Comparison of ENCODE assay signal across 11 cellular contexts in the genomic region with DNA sequence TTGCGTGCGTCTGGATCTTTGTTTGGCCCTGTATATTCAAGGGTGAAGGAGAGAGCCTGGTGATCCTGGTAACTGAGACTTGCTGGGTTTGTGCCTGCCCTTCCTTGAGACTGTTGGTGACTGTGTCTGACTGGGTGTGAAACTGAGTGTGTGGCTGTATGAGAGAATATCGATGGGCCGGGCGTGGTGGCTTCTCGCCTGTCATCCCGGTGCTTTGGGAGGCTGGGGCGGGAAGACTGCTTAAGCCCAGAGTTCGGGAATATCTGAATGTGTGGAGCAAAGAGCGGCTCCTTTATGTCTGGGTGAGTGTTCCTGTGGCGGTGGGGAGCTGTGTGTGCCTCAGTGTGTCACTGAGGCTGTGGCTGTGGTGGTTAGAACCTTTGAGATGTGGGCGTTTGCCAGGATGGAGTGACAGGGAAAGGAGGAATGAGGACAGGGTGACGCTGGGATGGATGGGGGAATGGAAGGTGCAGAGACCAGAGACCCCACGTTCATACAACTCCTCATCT. TPM values are rescaled to one million over a fixed set of nuclear protein-coding genes. Genes with fewer than 3 reads are reported as not detected.
DNase-seq lines count a peak whose midpoint lies in the region; ATAC-seq and TF ChIP-seq lines count a peak whose summit lies in the region.
"Had no signal": no experiment of that assay in that cellular context is flagged by ENCODE, and none has a peak within 500 bp of the region (broad histone marks: within the 10 kb centered on the region; RNA-seq: fewer than 3 reads in every experiment).

No MANE protein-coding gene starts in this region.

- H3K9me3 ChIP-seq in right cardiac atrium (ENCODE audit: control insufficient read depth, low read length) (no peaks in the 10 kb centered on the region), MM.1S (replicated peaks; ENCODE audit: insufficient read depth, low read length) (no peaks in the 10 kb centered on the region)
- H3K9me3 ChIP-seq in naive thymus-derived CD4-positive, alpha-beta T cell (ENCODE audit: control insufficient read depth in 2 of 3, low read length in 3 of 3), result no peaks in the 10 kb centered on the region
- H3K9me3 ChIP-seq: SJSA1 had no signal

- H3K9ac ChIP-seq in MM.1S (ENCODE audit: low read length), result no peak overlapping the region

- H3K36me3 Mint-ChIP-seq in brain, result peaks cover 12% of the 10 kb centered on the region
- peaks cover 0 to 4% (median 0%) of the 10 kb centered on the region in 5 donors for H3K36me3 Mint-ChIP-seq in naive thymus-derived CD4-positive, alpha-beta T cell
- H3K36me3 Mint-ChIP-seq in type B pancreatic cell, result peaks cover 10% of the 10 kb centered on the region

- peaks cover 0 to 3% (median 0%) of the 10 kb centered on the region in 5 experiments for H3K9me3 Mint-ChIP-seq in brain
- no peaks in the 10 kb centered on the region for H3K9me3 Mint-ChIP-seq in naive thymus-derived CD4-positive, alpha-beta T cell
- no peaks in the 10 kb centered on the region for H3K9me3 Mint-ChIP-seq in type B pancreatic cell

- H3K27ac ChIP-seq in right cardiac atrium (ENCODE audit: low read length) (peak overlapping the region; percentile 34), MM.1S (ENCODE audit: low read length) (no peak overlapping the region)
- no peak overlapping the region for H3K27ac ChIP-seq in naive thymus-derived CD4-positive, alpha-beta T cell (ENCODE audit: low read depth, low read length)
- H3K27ac ChIP-seq: SJSA1 had no signal

- no peak overlapping the region for H3K4me2 ChIP-seq in MM.1S (ENCODE audit: low read depth, low read length)

- H3K27me3 Mint-ChIP-seq in brain (peaks cover 6% of the 10 kb centered on the region), type B pancreatic cell (no peaks in the 10 kb centered on the region)
- H3K27me3 Mint-ChIP-seq in naive thymus-derived CD4-positive, alpha-beta T cell, result peaks cover 0 to 1% (median 0%) of the 10 kb centered on the region in 5 donors

- H3F3A ChIP-seq in MM.1S (ENCODE audit: insufficient read depth, low read length), result peaks cover 30% of the 10 kb centered on the region

- TF ChIP-seq CTCF in brain (conservative IDR thresholded peaks at IDR 0.05) (no peak), type B pancreatic cell (conservative IDR thresholded peaks at IDR 0.05) (no peak), MM.1S (IDR thresholded peaks at IDR 0.05; ENCODE audit: low read length) (no peak)

- DNase-seq in right cardiac atrium (peak in 1 of 3 donors; percentile 61), Right ventricle myocardium inferior (ENCODE audit: missing footprints) (no peak), type B pancreatic cell (ENCODE audit: extremely low spot score, unreplicated experiment) (no peak), MM.1S (no peak), SHP77 treated with DMSO at 0.1 percent for 48 hours (lab: John Stamatoyannopoulos, UW) (no peak)
- no peak for DNase-seq in naive thymus-derived CD4-positive, alpha-beta T cell
- DNase-seq: stimulated activated CD4-positive, alpha-beta T cell treated with anti-CD3 and anti-CD28 coated beads, Interleukin-1b, Interleukin-23, amount 100 ng/mL, for 48 hours had no signal

- POLR2A ChIA-PET in naive thymus-derived CD4-positive, alpha-beta T cell (lab: Charles Lee), result no interaction called here

- H3K4me1 ChIP-seq in right cardiac atrium (ENCODE audit: control insufficient read depth, insufficient read depth, low read length) (peaks cover 6% of the 10 kb centered on the region), MM.1S (ENCODE audit: low read length) (peaks cover 44% of the 10 kb centered on the region)
- H3K4me1 ChIP-seq in naive thymus-derived CD4-positive, alpha-beta T cell (ENCODE audit: control insufficient read depth in 2 of 2, insufficient read depth in 2 of 2, low read length in 2 of 2), result peaks cover 20 to 30% of the 10 kb centered on the region in 2 donors

- intact Hi-C loops in right cardiac atrium (cut with DNase I), result loop anchor here in 1 of 4 donors (10.0 kb wide), 1 partner anchor 124 kb away; no protein-coding TSS in a partner anchor
- intact Hi-C loops in Right ventricle myocardium inferior (cut with DNase I), result no loop called here
- intact Hi-C loops in naive thymus-derived CD4-positive, alpha-beta T cell (cut with micrococcal nuclease), result loop anchor here (5.0 kb wide), 3 partner anchors 46 to 691 kb away; a partner anchor contains a TSS

- H3K4me3 ChIP-seq in right cardiac atrium (ENCODE audit: low read length) (no peak overlapping the region), MM.1S (ENCODE audit: low read length) (no peak overlapping the region)
- no peak overlapping the region for H3K4me3 ChIP-seq in naive thymus-derived CD4-positive, alpha-beta T cell (ENCODE audit: low read length)
- H3K4me3 ChIP-seq: SJSA1 had no signal

- H3K79me2 ChIP-seq in MM.1S (ENCODE audit: low read length), result peaks cover 9% of the 10 kb centered on the region

- ATAC-seq in right cardiac atrium (no peak), Right ventricle myocardium inferior (no peak), HG03196 (IDR thresholded peaks at IDR 0.05; ENCODE audit: unreplicated experiment) (no peak)
- ATAC-seq in naive thymus-derived CD4-positive, alpha-beta T cell, result no peak
- ATAC-seq: left lobe of liver had no signal

- H4K20me1 ChIP-seq in MM.1S (ENCODE audit: insufficient read depth, low read length), result no peaks in the 10 kb centered on the region

- H3K4me1 Mint-ChIP-seq in brain (peaks cover 39% of the 10 kb centered on the region), type B pancreatic cell (ENCODE audit: unreplicated experiment) (peaks cover 19% of the 10 kb centered on the region)
- peaks cover 28 to 54% (median 38%) of the 10 kb centered on the region in 7 donors for H3K4me1 Mint-ChIP-seq in naive thymus-derived CD4-positive, alpha-beta T cell

- WGBS in right cardiac atrium, result 62% methylated on average over 14 of the region's 14 CpGs

- H3K27ac Mint-ChIP-seq in brain (peak overlapping the region; percentile 86 to 97 (median 89)), type B pancreatic cell (peak overlapping the region; percentile 52)
- peak overlapping the region in 5 of 9 donors; percentile 1 to 86 (median 4) for H3K27ac Mint-ChIP-seq in naive thymus-derived CD4-positive, alpha-beta T cell

- H2AFZ ChIP-seq in MM.1S (ENCODE audit: low read length), result no peak overlapping the region

- CTCF ChIA-PET in naive thymus-derived CD4-positive, alpha-beta T cell (lab: Charles Lee), result no interaction called here

- H3K36me3 ChIP-seq in naive thymus-derived CD4-positive, alpha-beta T cell (ENCODE audit: control insufficient read depth in 2 of 3, insufficient read depth in 3 of 3, low read length in 3 of 3), result peaks cover 0 to 1% (median 0%) of the 10 kb centered on the region in 3 experiments
- H3K36me3 ChIP-seq in MM.1S (replicated peaks; ENCODE audit: insufficient read depth, low read length), result no peaks in the 10 kb centered on the region

- H3K9me2 ChIP-seq in MM.1S (replicated peaks; ENCODE audit: insufficient read depth, low read length), result no peaks in the 10 kb centered on the region

- H3K4me3 Mint-ChIP-seq in brain (peak overlapping the region; percentile 51 to 80 (median 65)), type B pancreatic cell (peak overlapping the region; percentile 63)
- no peak overlapping the region for H3K4me3 Mint-ChIP-seq in naive thymus-derived CD4-positive, alpha-beta T cell

- H3K27me3 ChIP-seq in right cardiac atrium (ENCODE audit: control insufficient read depth, insufficient read depth) (no peaks in the 10 kb centered on the region), MM.1S (replicated peaks; ENCODE audit: insufficient read depth, low read length) (no peaks in the 10 kb centered on the region)
- H3K27me3 ChIP-seq in naive thymus-derived CD4-positive, alpha-beta T cell (ENCODE audit: control insufficient read depth in 2 of 2, insufficient read depth in 2 of 2, low read length in 2 of 2), result no peaks in the 10 kb centered on the region
- H3K27me3 ChIP-seq: SJSA1 had no signal

RNA-seq across cellular contexts. Expression of a gene that starts 2.7 kb away (rescaled TPM):
- total RNA-seq in right cardiac atrium (10 to 100 TPM; 14.5 to 52.7 (median 40.2) TPM), Right ventricle myocardium inferior (28.5 TPM), type B pancreatic cell (ENCODE audit: low replicate concordance) (247 and 465 TPM in 2 replicates)
- polyA plus RNA-seq in right cardiac atrium (30.6 TPM), brain (ENCODE audit: insufficient read depth, low read depth, low replicate concordance) (1,713 TPM)
- total RNA-seq in naive thymus-derived CD4-positive, alpha-beta T cell, result 10 to 100 TPM; 22.2 to 70.2 (median 41.7) TPM
- polyA plus RNA-seq in naive thymus-derived CD4-positive, alpha-beta T cell, result 100 to 1,000 TPM; 175 to 222 TPM

RNA-seq across cellular contexts. Expression of a gene that starts 23.6 kb away (rescaled TPM):
- total RNA-seq in right cardiac atrium (1 to 10 TPM; 2.0 to 5.3 (median 3.6) TPM), Right ventricle myocardium inferior (2.4 TPM), type B pancreatic cell (ENCODE audit: low replicate concordance) (4.7 and 8.7 TPM in 2 replicates)
- polyA plus RNA-seq in right cardiac atrium (3.5 TPM), brain (ENCODE audit: insufficient read depth, low read depth, low replicate concordance) (3.0 TPM)
- total RNA-seq in naive thymus-derived CD4-positive, alpha-beta T cell, result 10 to 100 TPM; 11.9 to 37.6 (median 27.7) TPM
- 1 to 10 TPM in 1 of 2 donors, under 1 TPM in 1; 0.32 to 2.5 TPM for polyA plus RNA-seq in naive thymus-derived CD4-positive, alpha-beta T cell

RNA-seq across cellular contexts. Expression of a gene that starts 23.6 kb away (rescaled TPM):
- 1 to 10 TPM; 1.1 to 2.7 (median 1.8) TPM for total RNA-seq in right cardiac atrium
- polyA plus RNA-seq in right cardiac atrium, result 1.5 TPM
- total RNA-seq in Right ventricle myocardium inferior, result 1.2 TPM
- not detected for polyA plus RNA-seq in brain (ENCODE audit: insufficient read depth, low read depth, low replicate concordance)
- total RNA-seq in naive thymus-derived CD4-positive, alpha-beta T cell, result 1 to 10 TPM in 4 of 5 experiments, under 1 TPM in 1; 0.77 to 7.2 (median 2.7) TPM
- 1 to 10 TPM in 1 of 2 donors, under 1 TPM in 1; 0.50 to 3.2 TPM for polyA plus RNA-seq in naive thymus-derived CD4-positive, alpha-beta T cell
- total RNA-seq in type B pancreatic cell (ENCODE audit: low replicate concordance), result 2.1 and 3.8 TPM in 2 replicates
- total RNA-seq: SJSA1 had no signal

RNA-seq across cellular contexts. Expression of a gene that starts 46.8 kb away (rescaled TPM):
- total RNA-seq in right cardiac atrium (10 to 100 TPM; 34.1 to 44.9 (median 39.5) TPM), Right ventricle myocardium inferior (40.6 TPM), type B pancreatic cell (ENCODE audit: low replicate concordance) (108 and 114 TPM in 2 replicates)
- polyA plus RNA-seq in right cardiac atrium (28.1 TPM), brain (ENCODE audit: insufficient read depth, low read depth, low replicate concordance) (81.1 TPM)
- total RNA-seq in naive thymus-derived CD4-positive, alpha-beta T cell, result 100 to 1,000 TPM in 4 of 5 experiments, 10 to 100 TPM in 1; 81.8 to 205 (median 174) TPM
- polyA plus RNA-seq in naive thymus-derived CD4-positive, alpha-beta T cell, result 100 to 1,000 TPM; 170 to 209 TPM

RNA-seq across cellular contexts. Expression of a gene that starts 55.5 kb away (rescaled TPM):
- 10 to 100 TPM; 40.4 to 56.0 (median 48.6) TPM for total RNA-seq in right cardiac atrium
- 37.1 TPM for polyA plus RNA-seq in right cardiac atrium
- 41.8 TPM for total RNA-seq in Right ventricle myocardium inferior
- polyA plus RNA-seq in brain (ENCODE audit: insufficient read depth, low read depth, low replicate concordance), result 121 TPM
- 100 to 1,000 TPM in 4 of 5 experiments, 10 to 100 TPM in 1; 51.7 to 186 (median 121) TPM for total RNA-seq in naive thymus-derived CD4-positive, alpha-beta T cell
- polyA plus RNA-seq in naive thymus-derived CD4-positive, alpha-beta T cell, result 10 to 100 TPM; 37.6 to 54.9 TPM
- total RNA-seq in type B pancreatic cell (ENCODE audit: low replicate concordance), result 66.5 and 71.3 TPM in 2 replicates

Comparison
In these comparisons a context has a peak if more than half of its experiments do, and no peak if none do; other contexts are left out.
1. H3K27ac Mint-ChIP-seq: peak in every context shown above with its lines; median percentile 89 in brain; 52 in type B pancreatic cell; 4 in naive thymus-derived CD4-positive, alpha-beta T cell.
2. H3K4me3 Mint-ChIP-seq: peak in brain (5 of 5) and type B pancreatic cell (single experiment); none in naive thymus-derived CD4-positive, alpha-beta T cell (0 of 10).